7 cellular contexts compared by ENCODE assay signal in genomic region chr17:16216341-16217001, GRCh38. TPM values are rescaled to one million over a fixed set of nuclear protein-coding genes. Genes with fewer than 3 reads are reported as not detected.
DNase-seq lines count a peak whose midpoint lies in the region; ATAC-seq and TF ChIP-seq lines count a peak whose summit lies in the region.
"Not testable (repeated sequence)": the region's sequence is repeated elsewhere in the genome, so short reads cannot be mapped to it uniquely, and the experiment has no call there.

No MANE protein-coding gene starts in this region.

- H3K4me2 ChIP-seq in OCI-LY7 (ENCODE audit: low read length) (peak overlapping the region; percentile 90), skeletal muscle satellite cell (ENCODE audit: low read length) (peak overlapping the region; percentile 84)

- BruUV-seq in OCI-LY7 (replicated peaks; lab: Mats Ljungman, UMichigan) = not testable (repeated sequence)

- peaks cover 41% of the 10 kb centered on the region for H3K4me1 Mint-ChIP-seq in central memory CD8-positive, alpha-beta T cell
- H3K4me1 Mint-ChIP-seq in glutamatergic neuron (ENCODE audit: low read depth, unreplicated experiment) = peaks cover 11% of the 10 kb centered on the region

- H3K4me1 ChIP-seq in OCI-LY7 (ENCODE audit: insufficient read depth, low read length, poor library complexity, severe bottlenecking) (peaks cover 20% of the 10 kb centered on the region), mucosa of stomach (ENCODE audit: control insufficient read depth, insufficient read depth, low read length) (peaks cover 26% of the 10 kb centered on the region), skeletal muscle satellite cell (ENCODE audit: control insufficient read depth, insufficient read depth, low read length) (peaks cover 10% of the 10 kb centered on the region)

- peaks cover 63% of the 10 kb centered on the region for H3K79me2 ChIP-seq in OCI-LY7 (ENCODE audit: insufficient read depth, low read depth, low read length)

- not testable (repeated sequence) for H3K27me3 ChIP-seq in mucosa of stomach (ENCODE audit: control insufficient read depth, insufficient read depth, low read length); skeletal muscle satellite cell (ENCODE audit: control insufficient read depth, insufficient read depth, low read length)

- H3K9ac ChIP-seq in mucosa of stomach (ENCODE audit: low read length) (peak overlapping the region; percentile 97), skeletal muscle satellite cell (ENCODE audit: low read depth, low read length) (peak overlapping the region; percentile 97)

- H3K27ac ChIP-seq in OCI-LY7 (ENCODE audit: low read depth, low read length, poor library complexity, severe bottlenecking) = peak overlapping the region; percentile 87

- H4K20me1 ChIP-seq in OCI-LY7 (ENCODE audit: insufficient read depth, low read length) = peaks cover 14% of the 10 kb centered on the region; the same call in 1 of the 2 replicates

- intact Hi-C loops in OCI-LY7 (cut with micrococcal nuclease; ENCODE audit: unreplicated experiment) = loop anchor here (2.0 to 5.0 kb wide), 3 partner anchors 71 to 164 kb away; partner anchors contain the start of genes CENPV and UBB

- peaks cover 17% of the 10 kb centered on the region for H3K36me3 ChIP-seq in OCI-LY7 (ENCODE audit: insufficient read depth, low read length)
- not testable (repeated sequence) for H3K36me3 ChIP-seq in mucosa of stomach (ENCODE audit: control insufficient read depth, insufficient read depth, low read length); skeletal muscle satellite cell (ENCODE audit: insufficient read depth, low read length)

- TF ChIP-seq CTCF in GM12864 (IDR thresholded peaks at IDR 0.05; ENCODE audit: low read depth, low read length, missing control alignments); OCI-LY7 (conservative IDR thresholded peaks at IDR 0.05; ENCODE audit: low read length); glutamatergic neuron (IDR thresholded peaks at IDR 0.05; ENCODE audit: partially characterized antibody, unreplicated experiment): not testable (repeated sequence)

- not testable (repeated sequence) for ATAC-seq in central memory CD8-positive, alpha-beta T cell (replicated peaks; ENCODE audit: extremely low read depth, poor library complexity, severe bottlenecking)

- H3K9me3 Mint-ChIP-seq in central memory CD8-positive, alpha-beta T cell; glutamatergic neuron (ENCODE audit: unreplicated experiment): not testable (repeated sequence)

- not testable (repeated sequence) for H3K9me3 ChIP-seq in OCI-LY7 (ENCODE audit: low read length); mucosa of stomach (ENCODE audit: control insufficient read depth, low read length); skeletal muscle satellite cell (replicated peaks; ENCODE audit: low read length)

- H3K4me3 ChIP-seq in GM12864 (ENCODE audit: low read depth, low read length) = peak overlapping the region; percentile 95
- peak overlapping the region; percentile 75 for H3K4me3 ChIP-seq in OCI-LY7 (ENCODE audit: low read depth, low read length, poor library complexity, severe bottlenecking)
- peak overlapping the region; percentile 99 for H3K4me3 ChIP-seq in mucosa of stomach (ENCODE audit: low read length)
- H3K4me3 ChIP-seq in skeletal muscle satellite cell (ENCODE audit: low read length) = peak overlapping the region; percentile 85

- POLR2A ChIA-PET in OCI-LY7 (lab: Charles Lee) = interaction anchor here (0.5 to 1.9 kb wide), 10 partner anchors 9 to 222 kb away, joined by 3 to 9 read pairs (median 4); no protein-coding TSS in a partner anchor

- peak overlapping the region; percentile 82 for H2AFZ ChIP-seq in OCI-LY7 (ENCODE audit: low read length)

- DNase-seq in GM12864 (ENCODE audit: low read depth); OCI-LY7 (ENCODE audit: low spot score); central memory CD8-positive, alpha-beta T cell (ENCODE audit: low spot score in 2 of 2); glutamatergic neuron: not testable (repeated sequence)
- peak; percentile 23 to 25 for DNase-seq in activated T-cell treated with anti-CD3 and anti-CD28 coated beads, Interleukin-2, amount 50 U/mL, for 48 hours

- peak overlapping the region; percentile 93 for H3K27ac Mint-ChIP-seq in central memory CD8-positive, alpha-beta T cell (ENCODE audit: low read depth)
- H3K27ac Mint-ChIP-seq in glutamatergic neuron (ENCODE audit: unreplicated experiment) = peak overlapping the region; percentile 95

- peaks cover 12% of the 10 kb centered on the region for H3K36me3 Mint-ChIP-seq in central memory CD8-positive, alpha-beta T cell (ENCODE audit: insufficient read depth)
- H3K36me3 Mint-ChIP-seq in glutamatergic neuron (ENCODE audit: unreplicated experiment) = not testable (repeated sequence)

- H3K27me3 Mint-ChIP-seq in central memory CD8-positive, alpha-beta T cell; glutamatergic neuron (ENCODE audit: unreplicated experiment): not testable (repeated sequence)

- H3K4me3 Mint-ChIP-seq in central memory CD8-positive, alpha-beta T cell = peak overlapping the region; percentile 89
- H3K4me3 Mint-ChIP-seq in glutamatergic neuron (ENCODE audit: unreplicated experiment) = peak overlapping the region; percentile 92

- H3K9me2 ChIP-seq in OCI-LY7 (ENCODE audit: insufficient read depth, low read length) = not testable (repeated sequence)

- CTCF ChIA-PET in OCI-LY7 (lab: Charles Lee; ENCODE audit: unreplicated experiment) = not testable (repeated sequence)

RNA-seq across cellular contexts. Expression of gene PIGL, which starts 0.5 kb away (rescaled TPM):
- total RNA-seq in OCI-LY7 (2014; rRNA removed; shearing (Covaris generic)) = 38.1 and 39.4 TPM in 2 replicates
- 43.6 and 50.0 TPM in 2 replicates for total RNA-seq in OCI-LY7 (2022)
- total RNA-seq in glutamatergic neuron (ENCODE audit: unreplicated experiment) = 37.0 TPM
- total RNA-seq in skeletal muscle satellite cell (2012; rRNA removed) = 12.7 and 14.2 TPM in 2 replicates

RNA-seq across cellular contexts. Expression of gene NCOR1, which starts 1.1 kb away (rescaled TPM):
- total RNA-seq in OCI-LY7 (2014; rRNA removed; shearing (Covaris generic)) = 68.0 and 80.6 TPM in 2 replicates
- total RNA-seq in OCI-LY7 (2022) = 134 and 157 TPM in 2 replicates
- 152 TPM for total RNA-seq in glutamatergic neuron (ENCODE audit: unreplicated experiment)
- 42.2 and 46.6 TPM in 2 replicates for total RNA-seq in skeletal muscle satellite cell (2012; rRNA removed)
